1 cellular context compared by ENCODE assay signal in genomic region chr11:33360642-33361041, GRCh38.
TF ChIP-seq lines count a peak whose summit lies in the region.

No MANE protein-coding gene starts in this region.

TF ChIP-seq in K562, 482 proteins besides CTCF, POLR2A, EP300 and RAD21 (continued from another document):
- TF ChIP-seq, protein P1, sequence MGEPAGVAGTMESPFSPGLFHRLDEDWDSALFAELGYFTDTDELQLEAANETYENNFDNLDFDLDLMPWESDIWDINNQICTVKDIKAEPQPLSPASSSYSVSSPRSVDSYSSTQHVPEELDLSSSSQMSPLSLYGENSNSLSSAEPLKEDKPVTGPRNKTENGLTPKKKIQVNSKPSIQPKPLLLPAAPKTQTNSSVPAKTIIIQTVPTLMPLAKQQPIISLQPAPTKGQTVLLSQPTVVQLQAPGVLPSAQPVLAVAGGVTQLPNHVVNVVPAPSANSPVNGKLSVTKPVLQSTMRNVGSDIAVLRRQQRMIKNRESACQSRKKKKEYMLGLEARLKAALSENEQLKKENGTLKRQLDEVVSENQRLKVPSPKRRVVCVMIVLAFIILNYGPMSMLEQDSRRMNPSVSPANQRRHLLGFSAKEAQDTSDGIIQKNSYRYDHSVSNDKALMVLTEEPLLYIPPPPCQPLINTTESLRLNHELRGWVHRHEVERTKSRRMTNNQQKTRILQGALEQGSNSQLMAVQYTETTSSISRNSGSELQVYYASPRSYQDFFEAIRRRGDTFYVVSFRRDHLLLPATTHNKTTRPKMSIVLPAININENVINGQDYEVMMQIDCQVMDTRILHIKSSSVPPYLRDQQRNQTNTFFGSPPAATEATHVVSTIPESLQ (CRISPR knock-in tag; IDR thresholded peaks at IDR 0.05) = no peak
- TF ChIP-seq ATF3 (IDR thresholded peaks at IDR 0.05) (peak; percentile 84), ATF3 (CRISPR knock-in tag; conservative IDR thresholded peaks at IDR 0.05) (no peak), C11orf30 (IDR thresholded peaks at IDR 0.05; ENCODE audit: low read depth) (peak; percentile 39; the same call in 1 of the 2 replicates), MCM2 (IDR thresholded peaks at IDR 0.05; ENCODE audit: low read depth) (no peak), JUND (IDR thresholded peaks at IDR 0.05; ENCODE audit: borderline replicate concordance, low read depth, low read length) (0 out of 2 replicates have a peak, but pooled peaks have one; percentile 12), JUND (tag; IDR thresholded peaks at IDR 0.05; ENCODE audit: borderline replicate concordance, low read depth, low read length) (no peak), MYBL2 (IDR thresholded peaks at IDR 0.05; ENCODE audit: low read depth) (0 out of 2 replicates have a peak, but pooled peaks have one; percentile 15), MYBL2 (CRISPR knock-in tag; IDR thresholded peaks at IDR 0.05; ENCODE audit: borderline replicate concordance) (no peak), MAZ (CRISPR knock-in tag; conservative IDR thresholded peaks at IDR 0.05 in 1 of 2, IDR thresholded peaks at IDR 0.05 in 1 of 2) (no peak), CREM (IDR thresholded peaks at IDR 0.05; ENCODE audit: low read depth) (peak; percentile 50; the same call in 1 of the 2 replicates), IRF9 (tag; IDR thresholded peaks at IDR 0.05) (peak; percentile 46; the same call in 1 of the 2 replicates), ZNF764 (CRISPR knock-in tag; IDR thresholded peaks at IDR 0.05; ENCODE audit: low read depth) (no peak), PBX2 (CRISPR knock-in tag; IDR thresholded peaks at IDR 0.05; ENCODE audit: low read depth) (no peak), PBX2 (tag; conservative IDR thresholded peaks at IDR 0.05; ENCODE audit: low read depth) (0 out of 2 replicates have a peak, but pooled peaks have one; percentile 30), ZNF445 (CRISPR knock-in tag; IDR thresholded peaks at IDR 0.05; ENCODE audit: low read depth) (no peak), MEIS2 (IDR thresholded peaks at IDR 0.05; ENCODE audit: partially characterized antibody) (peak; percentile 64), BRCA1 (IDR thresholded peaks at IDR 0.05) (no peak), BRCA1 (CRISPR knock-in tag; IDR thresholded peaks at IDR 0.05) (no peak), PKNOX1 (IDR thresholded peaks at IDR 0.05) (peak; percentile 60)
TF ChIP-seq in K562: peak in this region for 16.
